12 cellular contexts compared by ENCODE assay signal in genomic region chr1:243798726-243799125, GRCh38. TPM values are rescaled to one million over a fixed set of nuclear protein-coding genes. Genes with fewer than 3 reads are reported as not detected.
DNase-seq lines count a peak whose midpoint lies in the region; ATAC-seq, FAIRE-seq and TF ChIP-seq lines count a peak whose summit lies in the region.
"Had no signal": no experiment of that assay in that cellular context is flagged by ENCODE, and none has a peak within 500 bp of the region (broad histone marks: within the 10 kb centered on the region; RNA-seq: fewer than 3 reads in every experiment).

No MANE protein-coding gene starts in this region.

- TF ChIP-seq RAD21 in HCT116 (IDR thresholded peaks at IDR 0.05; ENCODE audit: low read depth) = no peak

- CTCF ChIA-PET in AG04450 (lab: Charles Lee) (interaction anchor here (0.7 to 1.4 kb wide), 3 partner anchors 16 to 295 kb away, joined by 3 to 8 read pairs (median 4); no protein-coding TSS in a partner anchor), HCT116 (lab: Charles Lee) (no interaction called here)

- intact Hi-C loops in HCT116 (cut with micrococcal nuclease) = no loop called here

- H3K27ac ChIP-seq in AG04450 (ENCODE audit: low read depth, low read length) (peak overlapping the region; percentile 54), HCT116 (ENCODE audit: low read depth, low read length) (no peak overlapping the region), keratinocyte (ENCODE audit: control insufficient read depth, insufficient read depth, low read length) (no peak overlapping the region)
- H3K27ac ChIP-seq: right atrium auricular region had no signal

- H3K79me2 ChIP-seq in HCT116 (ENCODE audit: insufficient read depth, low read length) (no peaks in the 10 kb centered on the region), keratinocyte (ENCODE audit: control insufficient read depth, insufficient read depth, low read length) (no peaks in the 10 kb centered on the region)

- peak; percentile 46 for FAIRE-seq in keratinocyte (lab: Jason Lieb, UNC)

- no peaks in the 10 kb centered on the region; the same call in 1 of the 2 replicates for H3K9me3 ChIP-seq in AG04450 (ENCODE audit: control insufficient read depth, insufficient read depth, low read length)
- H3K9me3 ChIP-seq in HCT116 (ENCODE audit: control insufficient read depth in 1 of 2, insufficient read depth in 1 of 2, low read depth in 1 of 2, low read length in 2 of 2) = no peaks in the 10 kb centered on the region
- H3K9me3 ChIP-seq in adipocyte (ENCODE audit: control insufficient read depth, low read length) = no peaks in the 10 kb centered on the region
- H3K9me3 ChIP-seq in keratinocyte (ENCODE audit: control insufficient read depth, low read depth, low read length) = no peaks in the 10 kb centered on the region
- H3K9me3 ChIP-seq: right atrium auricular region had no signal

- RAD21 ChIA-PET in HCT116 (lab: Charles Lee; ENCODE audit: low non-redundant PET in 1 of 2, low total read pairs in 2 of 2, uncharacterized antibody in 2 of 2, unreplicated experiment in 2 of 2) = no interaction called here

- TF ChIP-seq CTCF in AG04450 (IDR thresholded peaks at IDR 0.05; ENCODE audit: low read depth, low read length) (no peak), HCT116 (IDR thresholded peaks at IDR 0.05 in 2 of 3, conservative IDR thresholded peaks at IDR 0.05 in 1 of 3; ENCODE audit: borderline replicate concordance in 1 of 3, insufficient read depth in 1 of 3, low read depth in 2 of 3, low read length in 2 of 3) (no peak), keratinocyte (optimal IDR thresholded peaks at IDR 0.05 in 1 of 3, IDR thresholded peaks at IDR 0.05 in 1 of 3, conservative IDR thresholded peaks at IDR 0.05 in 1 of 3; ENCODE audit: extremely low read depth in 1 of 3, insufficient read depth in 2 of 3, low read length in 3 of 3) (no peak)

- H2AFZ ChIP-seq in HCT116 (ENCODE audit: low read depth, low read length, poor library complexity, severe bottlenecking) (no peak overlapping the region), keratinocyte (ENCODE audit: control insufficient read depth, low read length) (peak overlapping the region; percentile 6)

- H4K20me1 ChIP-seq in HCT116 (ENCODE audit: insufficient read depth) (no peaks in the 10 kb centered on the region), keratinocyte (ENCODE audit: control insufficient read depth, extremely low read depth, insufficient read depth, low read length) (no peaks in the 10 kb centered on the region)

- DNase-seq in AG04450 (ENCODE audit: low read depth, low spot score) (peak; percentile 42), HCT116 (ENCODE audit: low read depth, low spot score) (peak; percentile 3), adipocyte (ENCODE audit: low read depth) (peak; percentile 66), keratinocyte (ENCODE audit: low read depth, low spot score) (peak; percentile 46), NCI-H1694 (lab: John Stamatoyannopoulos, UW) (no peak), NCI-H1048 (lab: John Stamatoyannopoulos, UW) (no peak)
- DNase-seq: activated CD4-positive, alpha-beta T cell treated with anti-CD3 and anti-CD28 coated beads for 48 hours; aorta; SHP77 treated with DMSO at 0.1 percent for 48 hours had no signal

- ATAC-seq in HCT116 = no peak
- ATAC-seq in GM19328 (IDR thresholded peaks at IDR 0.05; ENCODE audit: unreplicated experiment) = no peak
- no peak for ATAC-seq in HG03196 (IDR thresholded peaks at IDR 0.05; ENCODE audit: unreplicated experiment)

- no peak overlapping the region for H3K9ac ChIP-seq in HCT116 (ENCODE audit: low read length)
- H3K9ac ChIP-seq in adipocyte (ENCODE audit: low read length) = no peak overlapping the region
- no peak overlapping the region for H3K9ac ChIP-seq in keratinocyte (ENCODE audit: control insufficient read depth, extremely low read depth, insufficient read depth, low read length)

- H3K4me2 ChIP-seq in HCT116 (ENCODE audit: low read length) (no peak overlapping the region), keratinocyte (ENCODE audit: control insufficient read depth, extremely low read depth, insufficient read depth, low read depth, low read length) (no peak overlapping the region)

- H3K9me1 ChIP-seq in keratinocyte (ENCODE audit: control insufficient read depth, extremely low read depth, insufficient read depth, low read length) = no peaks in the 10 kb centered on the region

- BruUV-seq in HCT116 (replicated peaks; lab: Mats Ljungman, UMichigan) = no TSS peak

- POLR2A ChIA-PET in AG04450 (lab: Yijun Ruan, JAX) (no interaction called here), HCT116 (lab: Charles Lee) (no interaction called here)

- H3K4me3 ChIP-seq in AG04450 (ENCODE audit: low read depth, low read length) (no peak overlapping the region), HCT116 (replicated peaks in 1 of 2; ENCODE audit: low read depth in 1 of 2, low read length in 2 of 2) (no peak overlapping the region), adipocyte (ENCODE audit: low read length) (no peak overlapping the region), keratinocyte (ENCODE audit: control insufficient read depth in 2 of 3, extremely low read depth in 1 of 3, insufficient read depth in 2 of 3, low read depth in 1 of 3, low read length in 3 of 3) (no peak overlapping the region)
- H3K4me3 ChIP-seq: right atrium auricular region had no signal

- H3K4me1 ChIP-seq in HCT116 (ENCODE audit: control insufficient read depth in 1 of 2, insufficient read depth in 2 of 2, low read length in 2 of 2) (no peaks in the 10 kb centered on the region; a peak in 1 of 4 replicates), adipocyte (ENCODE audit: control insufficient read depth, insufficient read depth, low read length) (peaks cover 29% of the 10 kb centered on the region), keratinocyte (ENCODE audit: control insufficient read depth, extremely low read depth, insufficient read depth, low read length) (peaks cover 8% of the 10 kb centered on the region)

- H3K9me2 ChIP-seq in HCT116 (ENCODE audit: insufficient read depth) = no peaks in the 10 kb centered on the region

- H3K36me3 ChIP-seq in HCT116 (ENCODE audit: control insufficient read depth in 1 of 2, insufficient read depth in 2 of 2, low read length in 2 of 2) (no peaks in the 10 kb centered on the region), adipocyte (ENCODE audit: control insufficient read depth, insufficient read depth, low read length, severe bottlenecking) (no peaks in the 10 kb centered on the region), keratinocyte (ENCODE audit: control insufficient read depth in 2 of 2, extremely low read depth in 1 of 2, insufficient read depth in 2 of 2, low read length in 2 of 2) (no peaks in the 10 kb centered on the region)
- H3K36me3 ChIP-seq: right atrium auricular region had no signal

- dilution Hi-C loops in keratinocyte (cut with MboI; ENCODE audit: extremely low pct_ligation_motif_present, low sequenced_read_pairs) = no loop called here

- H3K27me3 ChIP-seq in AG04450 (ENCODE audit: control insufficient read depth, insufficient read depth, low read length) = no peaks in the 10 kb centered on the region
- no peaks in the 10 kb centered on the region for H3K27me3 ChIP-seq in HCT116 (ENCODE audit: insufficient read depth, low read length)
- H3K27me3 ChIP-seq in adipocyte (replicated peaks; ENCODE audit: control insufficient read depth, insufficient read depth, low read length) = no peaks in the 10 kb centered on the region
- no peaks in the 10 kb centered on the region for H3K27me3 ChIP-seq in keratinocyte (ENCODE audit: control insufficient read depth, extremely low read depth, insufficient read depth, low read length)
- H3K27me3 ChIP-seq: right atrium auricular region had no signal

- no peak for TF ChIP-seq POLR2A in HCT116 (IDR thresholded peaks at IDR 0.05; ENCODE audit: borderline replicate concordance, extremely low read depth, insufficient read depth, insufficient read length)

TF ChIP-seq in HCT116, 20 proteins besides CTCF, POLR2A, EP300 and RAD21 (continues in another document):
- TF ChIP-seq CBX3 (IDR thresholded peaks at IDR 0.05; ENCODE audit: low read depth) = no peak
- TF ChIP-seq MAX (IDR thresholded peaks at IDR 0.05) = no peak
- no peak for TF ChIP-seq YY1 (IDR thresholded peaks at IDR 0.05; ENCODE audit: extremely low read depth, insufficient replicate concordance, low read depth, low read length)

RNA-seq across cellular contexts. Expression of gene AKT3, which starts 51.3 kb away (rescaled TPM):
- polyA plus RNA-seq in AG04450 (2011; rRNA removed) = 25.9 and 34.9 TPM in 2 replicates
- 25.0 and 39.4 TPM in 2 replicates for polyA minus RNA-seq in AG04450 (2011; rRNA and poly(A)+ RNA removed)
- total RNA-seq in HCT116 (2021; ENCODE audit: unreplicated experiment) = 0.49 TPM
- 0.02 and 0.09 TPM in 2 replicates for polyA plus RNA-seq in HCT116 (2012)
- polyA plus RNA-seq in keratinocyte = 2.7 to 4.2 TPM (median 2.9 TPM) in 3 replicates
- polyA plus RNA-seq in keratinocyte (2011; ENCODE audit: low read depth) = 4.9 TPM
- 3.9 and 6.2 TPM in 2 replicates for polyA plus RNA-seq in keratinocyte (2011; cell fraction: cytosol; rRNA removed)
- 3.6 and 4.1 TPM in 2 replicates for polyA plus RNA-seq in keratinocyte (2011; cell fraction: nucleus; rRNA removed)
- polyA plus RNA-seq in keratinocyte (2012; ENCODE audit: low replicate concordance) = 1.2 and 4.5 TPM in 2 replicates
- 3.0 to 3.5 TPM (median 3.3 TPM) in 3 replicates for polyA minus RNA-seq in keratinocyte
- polyA minus RNA-seq in keratinocyte (2011; cell fraction: cytosol; rRNA and poly(A)+ RNA removed) = 3.8 TPM
- polyA minus RNA-seq in keratinocyte (2011; cell fraction: nucleus; rRNA and poly(A)+ RNA removed) = 3.9 and 7.4 TPM in 2 replicates

Comparison
In these comparisons a context has a peak if more than half of its experiments do, and no peak if none do; other contexts are left out.
1. DNase-seq: peak in AG04450 (single experiment), HCT116 (single experiment), adipocyte (single experiment) and keratinocyte (single experiment); none in NCI-H1694 (single experiment) and NCI-H1048 (single experiment).